In the genomic region with DNA sequence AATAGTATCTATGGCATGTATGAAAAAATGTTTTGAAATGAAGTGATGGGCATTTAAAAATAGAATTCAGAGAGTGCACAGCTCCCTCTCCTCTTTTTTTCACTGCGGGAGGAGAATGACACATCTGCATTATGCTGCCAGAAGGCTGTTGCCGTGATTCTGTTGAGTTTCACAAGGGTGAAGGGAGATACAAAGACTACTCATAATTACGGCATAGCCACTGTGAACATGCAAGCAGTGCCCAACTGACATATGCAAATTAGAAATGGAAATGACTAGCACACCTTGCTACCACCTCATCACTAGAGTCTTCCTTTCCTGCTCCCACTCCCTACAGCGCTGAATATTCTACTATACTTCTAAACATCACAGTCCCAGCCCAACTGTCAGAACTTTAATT, we compare ENCODE assay signal across 12 cellular contexts. TPM values are rescaled to one million over a fixed set of nuclear protein-coding genes. Genes with fewer than 3 reads are reported as not detected.
A peak's percentile ranks its signal among the peaks of the same experiment; 100 is the strongest.
DNase-seq lines count a peak whose midpoint lies in the region; ATAC-seq and TF ChIP-seq lines count a peak whose summit lies in the region.
"Had no signal": no experiment of that assay in that cellular context is flagged by ENCODE, and none has a peak within 500 bp of the region (broad histone marks: within the 10 kb centered on the region; RNA-seq: fewer than 3 reads in every experiment).

No MANE protein-coding gene starts in this region.

- H3K4me1 ChIP-seq in naive thymus-derived CD4-positive, alpha-beta T cell (ENCODE audit: control insufficient read depth in 2 of 2, insufficient read depth in 2 of 2, low read length in 2 of 2), result no peaks in the 10 kb centered on the region
- H3K4me1 ChIP-seq in uterus, result no peaks in the 10 kb centered on the region
- no peaks in the 10 kb centered on the region for H3K4me1 ChIP-seq in right atrium auricular region

- ATAC-seq in GM18517 (IDR thresholded peaks at IDR 0.05; ENCODE audit: unreplicated experiment) (peak; percentile 61), HG03520 (IDR thresholded peaks at IDR 0.05; ENCODE audit: unreplicated experiment) (peak; percentile 64)
- ATAC-seq in naive thymus-derived CD4-positive, alpha-beta T cell, result no peak

- no peaks in the 10 kb centered on the region for H3K9me3 Mint-ChIP-seq in CD14-positive monocyte
- H3K9me3 Mint-ChIP-seq in naive thymus-derived CD4-positive, alpha-beta T cell, result no peaks in the 10 kb centered on the region
- H3K9me3 Mint-ChIP-seq: activated naive CD4-positive, alpha-beta T cell treated with anti-CD3 and anti-CD28 coated beads, Interleukin-2, amount 10 ng/mL, durations not matched to agents 7 days and 5 days had no signal

- H3K27ac ChIP-seq in dorsolateral prefrontal cortex (peak overlapping the region in 38 of 59 donors; percentile 0 to 76 (median 44)), uterus (no peak overlapping the region), right atrium auricular region (no peak overlapping the region)
- H3K27ac ChIP-seq in naive thymus-derived CD4-positive, alpha-beta T cell (ENCODE audit: low read depth, low read length), result no peak overlapping the region

- intact Hi-C loops in dorsolateral prefrontal cortex (cut with DNase I), result no loop called here
- intact Hi-C loops in CD14-positive monocyte (cut with micrococcal nuclease), result no loop called here
- intact Hi-C loops in naive thymus-derived CD4-positive, alpha-beta T cell (cut with micrococcal nuclease), result loop anchor here in 1 of 2 donors (5.0 kb wide), 1 partner anchor 45 kb away; no protein-coding TSS in a partner anchor
- intact Hi-C loops in uterus (cut with DNase I; ENCODE audit: low total_unique reads), result no loop called here

- POLR2A ChIA-PET in naive thymus-derived CD4-positive, alpha-beta T cell (lab: Charles Lee), result interaction anchor here (1.0 kb wide), 1 partner anchor 111 kb away, joined by 3 read pairs; no protein-coding TSS in a partner anchor

- H3K36me3 ChIP-seq in naive thymus-derived CD4-positive, alpha-beta T cell (ENCODE audit: control insufficient read depth in 2 of 3, insufficient read depth in 3 of 3, low read length in 3 of 3), result no peaks in the 10 kb centered on the region
- H3K36me3 ChIP-seq in uterus, result no peaks in the 10 kb centered on the region
- no peaks in the 10 kb centered on the region for H3K36me3 ChIP-seq in right atrium auricular region

- no peaks in the 10 kb centered on the region for H3K9me3 ChIP-seq in naive thymus-derived CD4-positive, alpha-beta T cell (ENCODE audit: control insufficient read depth in 2 of 3, low read length in 3 of 3)
- H3K9me3 ChIP-seq in uterus (no peaks in the 10 kb centered on the region), right atrium auricular region (no peaks in the 10 kb centered on the region)

- H3K4me3 ChIP-seq in dorsolateral prefrontal cortex, result no peak overlapping the region
- H3K4me3 ChIP-seq in naive thymus-derived CD4-positive, alpha-beta T cell (ENCODE audit: low read length), result no peak overlapping the region
- no peak overlapping the region for H3K4me3 ChIP-seq in uterus
- no peak overlapping the region for H3K4me3 ChIP-seq in right atrium auricular region

- no peak overlapping the region for H3K27ac Mint-ChIP-seq in CD14-positive monocyte
- H3K27ac Mint-ChIP-seq in naive thymus-derived CD4-positive, alpha-beta T cell, result peak overlapping the region in 2 of 9 donors; percentile 38 to 62
- H3K27ac Mint-ChIP-seq: activated naive CD4-positive, alpha-beta T cell treated with anti-CD3 and anti-CD28 coated beads, Interleukin-2, amount 10 ng/mL, durations not matched to agents 7 days and 5 days had no signal

- peaks cover 12 to 26% of the 10 kb centered on the region in 2 donors for H3K36me3 Mint-ChIP-seq in CD14-positive monocyte
- peaks cover 8 to 54% (median 34%) of the 10 kb centered on the region in 5 donors for H3K36me3 Mint-ChIP-seq in naive thymus-derived CD4-positive, alpha-beta T cell

- peak; percentile 10 for DNase-seq in AG08395 (ENCODE audit: low spot score)
- no peak for DNase-seq in dorsolateral prefrontal cortex
- DNase-seq in CD14-positive monocyte (ENCODE audit: low spot score), result no peak
- no peak for DNase-seq in naive thymus-derived CD4-positive, alpha-beta T cell
- DNase-seq in uterus, result no peak
- DNase-seq in right atrium auricular region (ENCODE audit: low spot score), result no peak
- DNase-seq: activated naive CD4-positive, alpha-beta T cell treated with anti-CD3 and anti-CD28 coated beads, Interleukin-2, amount 10 ng/mL, durations not matched to agents 7 days and 5 days; central memory CD4-positive, alpha-beta T cell; occipital lobe; SIG-M5 had no signal

- no peaks in the 10 kb centered on the region for H3K27me3 Mint-ChIP-seq in CD14-positive monocyte (ENCODE audit: low read depth in 3 of 3)
- no peaks in the 10 kb centered on the region for H3K27me3 Mint-ChIP-seq in naive thymus-derived CD4-positive, alpha-beta T cell
- H3K27me3 Mint-ChIP-seq: activated naive CD4-positive, alpha-beta T cell treated with anti-CD3 and anti-CD28 coated beads, Interleukin-2, amount 10 ng/mL, durations not matched to agents 7 days and 5 days had no signal

- no peak for TF ChIP-seq CTCF in dorsolateral prefrontal cortex (IDR thresholded peaks at IDR 0.05 in 54 of 56, conservative IDR thresholded peaks at IDR 0.05 in 2 of 56; ENCODE audit: low read depth in 1 of 56, partially characterized antibody in 56 of 56)
- TF ChIP-seq CTCF in CD14-positive monocyte (IDR thresholded peaks at IDR 0.05), result no peak
- no peak for TF ChIP-seq CTCF in uterus (IDR thresholded peaks at IDR 0.05)
- TF ChIP-seq CTCF in right atrium auricular region (IDR thresholded peaks at IDR 0.05), result no peak

- no peaks in the 10 kb centered on the region for H3K27me3 ChIP-seq in dorsolateral prefrontal cortex
- H3K27me3 ChIP-seq in naive thymus-derived CD4-positive, alpha-beta T cell (ENCODE audit: control insufficient read depth in 2 of 2, insufficient read depth in 2 of 2, low read length in 2 of 2), result no peaks in the 10 kb centered on the region
- no peaks in the 10 kb centered on the region for H3K27me3 ChIP-seq in uterus
- H3K27me3 ChIP-seq in right atrium auricular region, result no peaks in the 10 kb centered on the region

- H3K4me1 Mint-ChIP-seq in CD14-positive monocyte, result no peaks in the 10 kb centered on the region
- H3K4me1 Mint-ChIP-seq in naive thymus-derived CD4-positive, alpha-beta T cell, result peaks cover 3 to 22% (median 17%) of the 10 kb centered on the region in 7 donors

- H3K4me3 Mint-ChIP-seq in CD14-positive monocyte, result no peak overlapping the region
- H3K4me3 Mint-ChIP-seq in naive thymus-derived CD4-positive, alpha-beta T cell, result no peak overlapping the region
- H3K4me3 Mint-ChIP-seq: activated naive CD4-positive, alpha-beta T cell treated with anti-CD3 and anti-CD28 coated beads, Interleukin-2, amount 10 ng/mL, durations not matched to agents 7 days and 5 days had no signal

- CTCF ChIA-PET in naive thymus-derived CD4-positive, alpha-beta T cell (lab: Charles Lee), result interaction anchor here (0.7 kb wide), 1 partner anchor 274 kb away, joined by 3 read pairs; no protein-coding TSS in a partner anchor

- TF ChIP-seq POLR2A in uterus (IDR thresholded peaks at IDR 0.05), result no peak

RNA-seq across cellular contexts. Expression of gene IFT57, which starts 20.1 kb away (rescaled TPM):
- total RNA-seq in dorsolateral prefrontal cortex (10 to 100 TPM; 22.4 to 63.6 (median 43.7) TPM), uterus (10 to 100 TPM; 40.0 to 60.9 (median 55.3) TPM), right atrium auricular region (10 to 100 TPM; 13.4 to 25.0 TPM)
- polyA plus RNA-seq in CD14-positive monocyte, result 10 to 100 TPM; 15.1 to 22.9 TPM
- total RNA-seq in naive thymus-derived CD4-positive, alpha-beta T cell, result 10 to 100 TPM; 18.0 to 45.4 (median 26.4) TPM
- 10 to 100 TPM; 27.4 to 48.1 TPM for polyA plus RNA-seq in naive thymus-derived CD4-positive, alpha-beta T cell

Comparison
In these comparisons a context has a peak if more than half of its experiments do, and no peak if none do; other contexts are left out.
1. H3K27ac ChIP-seq: peak in dorsolateral prefrontal cortex (38 of 59); none in naive thymus-derived CD4-positive, alpha-beta T cell (single experiment), uterus (0 of 2) and right atrium auricular region (0 of 2).